In genomic region chr12:54228471-54228870, GRCh38 we compare ENCODE assay signal across 23 cellular contexts. TPM values are rescaled to one million over a fixed set of nuclear protein-coding genes. Genes with fewer than 3 reads are reported as not detected.
DNase-seq lines count a peak whose midpoint lies in the region; ATAC-seq and TF ChIP-seq lines count a peak whose summit lies in the region.
"Had no signal": no experiment of that assay in that cellular context is flagged by ENCODE, and none has a peak within 500 bp of the region (broad histone marks: within the 10 kb centered on the region; RNA-seq: fewer than 3 reads in every experiment).

No MANE protein-coding gene starts in this region.

- CTCF ChIA-PET in SK-N-SH (lab: Yijun Ruan, JAX) = interaction anchor here (0.9 to 6.7 kb wide), 9 partner anchors 9 to 243 kb away, joined by 3 to 60 read pairs (median 5); partner anchors contain the start of genes CBX5, COPZ1, HNRNPA1 and HOXC10

- H3K36me3 Mint-ChIP-seq in T-helper 17 cell (ENCODE audit: low read depth) (peaks cover 3% of the 10 kb centered on the region), mesothelial cell of epicardium (no peaks in the 10 kb centered on the region)

- TF ChIP-seq CTCF in mesothelial cell of epicardium (IDR thresholded peaks at IDR 0.05; ENCODE audit: unreplicated experiment) (no peak), SK-N-SH (IDR thresholded peaks at IDR 0.05) (no peak)

- no peak overlapping the region for H3K4me2 ChIP-seq in SK-N-SH

- no peak for DNase-seq in left ventricle myocardium superior
- DNase-seq in Right ventricle myocardium inferior (ENCODE audit: missing footprints) = no peak
- no peak for DNase-seq in T-helper 17 cell
- no peak for DNase-seq in mesothelial cell of epicardium (ENCODE audit: low spot score in 2 of 2, unreplicated experiment in 2 of 2)
- no peak for DNase-seq in NCI-H187 (lab: John Stamatoyannopoulos, UW)
- no peak for DNase-seq in T-helper 1 cell
- DNase-seq in SK-N-SH = no peak
- DNase-seq: activated CD8-positive, alpha-beta T cell treated with anti-CD3 and anti-CD28 coated beads, Interleukin-2, amount 10 ng/mL, durations not matched to agents 7 days and 5 days; activated naive CD4-positive, alpha-beta T cell treated with Interleukin-2 at 50 U/mL for 16 hours; activated T-cell treated with anti-CD3 and anti-CD28 coated beads, Interleukin-2, amount 50 U/mL, for 1 hour; CD8-positive, alpha-beta memory T cell; effector CD8-positive, alpha-beta T cell; H7; NCI-H1436; NCI-H226; NK-92 treated with Interleukin-12 subunit alpha and Interleukin-12 subunit beta, amount 100 ng/mL, for 24 hours; stimulated activated CD4-positive, alpha-beta T cell treated with anti-CD3 and anti-CD28 coated beads, Interleukin-2, amount 100 ng/mL, for 24 hours; stimulated activated naive CD8-positive, alpha-beta T cell treated with anti-CD3 and anti-CD28 coated beads, Interleukin-15, Interleukin-2, amounts not matched to agents 100 U/mL and 50 U/mL, for 24 hours; tibial artery had no signal

- POLR2A ChIA-PET in SK-N-SH (lab: Yijun Ruan, JAX) = no interaction called here

- no peak overlapping the region for H3K4me3 ChIP-seq in SK-N-SH (ENCODE audit: low read depth in 2 of 2, low read length in 1 of 2)
- H3K4me3 ChIP-seq: skin epidermis, tibial artery had no signal

- H3K4me3 Mint-ChIP-seq in T-helper 17 cell = peak overlapping the region; percentile 19
- H3K4me3 Mint-ChIP-seq in mesothelial cell of epicardium = no peak overlapping the region
- H3K4me3 Mint-ChIP-seq: activated CD8-positive, alpha-beta T cell treated with anti-CD3 and anti-CD28 coated beads, Interleukin-2, amount 10 ng/mL, durations not matched to agents 7 days and 5 days; CD8-positive, alpha-beta memory T cell; central memory CD8-positive, alpha-beta T cell had no signal

- TF ChIP-seq EP300 in SK-N-SH (IDR thresholded peaks at IDR 0.05; ENCODE audit: borderline replicate concordance in 1 of 2, low read depth in 1 of 2, low read length in 1 of 2) = no peak

- no peaks in the 10 kb centered on the region for H3K9me2 ChIP-seq in SK-N-SH

- peak overlapping the region in 1 of 2 experiments; percentile 88; a peak in 1 of 4 replicates for H3K27ac ChIP-seq in SK-N-SH (ENCODE audit: low read depth in 2 of 2, low read length in 1 of 2)

- no peaks in the 10 kb centered on the region for H3K79me2 ChIP-seq in SK-N-SH (ENCODE audit: insufficient read depth)

- peaks cover 0 to 5% of the 10 kb centered on the region in 2 experiments for H3K36me3 ChIP-seq in SK-N-SH (replicated peaks in 1 of 2; ENCODE audit: control insufficient read depth in 1 of 2, insufficient read depth in 2 of 2, low read length in 1 of 2)
- H3K36me3 ChIP-seq: tibial artery had no signal

- H3K9me3 ChIP-seq in T-helper 17 cell (ENCODE audit: control insufficient read depth, low read length, poor library complexity, severe bottlenecking) (no peaks in the 10 kb centered on the region), SK-N-SH (no peaks in the 10 kb centered on the region)
- H3K9me3 ChIP-seq: tibial artery had no signal

- 100% methylated on average over 1 of the region's 1 CpG for WGBS in SK-N-SH (ENCODE audit: low lambda C conversion rate)

- no peak overlapping the region for H3K9ac ChIP-seq in SK-N-SH

- peaks cover 2 to 17% of the 10 kb centered on the region in 2 experiments; a peak in 3 of 4 replicates for H3K4me1 ChIP-seq in SK-N-SH (ENCODE audit: control insufficient read depth in 1 of 2, insufficient read depth in 2 of 2, low read depth in 1 of 2, low read length in 1 of 2)

- no peak overlapping the region for H2AFZ ChIP-seq in SK-N-SH (ENCODE audit: low read depth)

- TF ChIP-seq RAD21 in SK-N-SH (IDR thresholded peaks at IDR 0.05; ENCODE audit: low read length) = no peak

- H3K27me3 Mint-ChIP-seq in T-helper 17 cell = no peaks in the 10 kb centered on the region
- H3K27me3 Mint-ChIP-seq in mesothelial cell of epicardium (ENCODE audit: low read depth) = no peaks in the 10 kb centered on the region
- H3K27me3 Mint-ChIP-seq: CD8-positive, alpha-beta memory T cell; central memory CD8-positive, alpha-beta T cell had no signal

- H3K27me3 ChIP-seq in SK-N-SH (ENCODE audit: insufficient read depth) = no peaks in the 10 kb centered on the region
- H3K27me3 ChIP-seq: tibial artery had no signal

- no peak overlapping the region for H3K27ac Mint-ChIP-seq in T-helper 17 cell
- H3K27ac Mint-ChIP-seq in mesothelial cell of epicardium = peak overlapping the region; percentile 37
- H3K27ac Mint-ChIP-seq: activated CD8-positive, alpha-beta T cell treated with anti-CD3 and anti-CD28 coated beads, Interleukin-2, amount 10 ng/mL, durations not matched to agents 7 days and 5 days had no signal

- H3F3A ChIP-seq in SK-N-SH (replicated peaks; ENCODE audit: insufficient read depth) = peaks cover 31% of the 10 kb centered on the region

- no peaks in the 10 kb centered on the region for H4K20me1 ChIP-seq in SK-N-SH (ENCODE audit: insufficient read depth)

- ATAC-seq in left ventricle myocardium superior (peak; percentile 45), Right ventricle myocardium inferior (no peak), T-helper 17 cell (no peak), HG03045 (IDR thresholded peaks at IDR 0.05; ENCODE audit: unreplicated experiment) (no peak)
- ATAC-seq: activated CD4-positive, CD25-positive, alpha-beta regulatory T cell treated with anti-CD3 and anti-CD28 coated beads, Interleukin-2, amount 50 U/mL, for 24 hours; activated CD8-positive, alpha-beta T cell treated with anti-CD3 and anti-CD28 coated beads, Interleukin-2, amount 10 ng/mL, durations not matched to agents 7 days and 5 days; stimulated activated naive CD8-positive, alpha-beta T cell treated with anti-CD3 and anti-CD28 coated beads, Interleukin-15, Interleukin-2, amounts not matched to agents 100 U/mL and 50 U/mL, for 24 hours had no signal

- no peaks in the 10 kb centered on the region for H3K9me3 Mint-ChIP-seq in mesothelial cell of epicardium
- H3K9me3 Mint-ChIP-seq: CD8-positive, alpha-beta memory T cell; central memory CD8-positive, alpha-beta T cell had no signal

- H3K4me1 Mint-ChIP-seq in T-helper 17 cell (peaks cover 11% of the 10 kb centered on the region), mesothelial cell of epicardium (peaks cover 21% of the 10 kb centered on the region)
- H3K4me1 Mint-ChIP-seq: CD8-positive, alpha-beta memory T cell; central memory CD8-positive, alpha-beta T cell had no signal

- intact Hi-C loops in left ventricle myocardium superior (cut with micrococcal nuclease) = no loop called here
- intact Hi-C loops in Right ventricle myocardium inferior (cut with DNase I) = no loop called here

TF ChIP-seq in SK-N-SH, 30 proteins besides CTCF, POLR2A, EP300 and RAD21:
- no peak for TF ChIP-seq GATA2 (CRISPR knock-in tag; IDR thresholded peaks at IDR 0.05)
- no peak for TF ChIP-seq NRF1 (IDR thresholded peaks at IDR 0.05; ENCODE audit: low read depth, low read length)
- no peak for TF ChIP-seq SIN3A (IDR thresholded peaks at IDR 0.05; ENCODE audit: borderline replicate concordance, low read depth, low read length)
- TF ChIP-seq TCF12 (IDR thresholded peaks at IDR 0.05) = no peak
- TF ChIP-seq FOSL2 (IDR thresholded peaks at IDR 0.05; ENCODE audit: borderline replicate concordance, low read depth) = no peak
- no peak for TF ChIP-seq CHD2 (IDR thresholded peaks at IDR 0.05; ENCODE audit: low read length, partially characterized antibody)

RNA-seq across cellular contexts. Expression of gene SMUG1, which starts 39.7 kb away (rescaled TPM):
- total RNA-seq in left ventricle myocardium superior = 17.0 TPM
- total RNA-seq in Right ventricle myocardium inferior = 17.6 TPM
- 1 to 10 TPM; 8.6 to 9.2 TPM for total RNA-seq in T-helper 17 cell
- 39.5 to 47.1 TPM (median 46.1 TPM) in 3 replicates for total RNA-seq in mesothelial cell of epicardium
- 61.3 and 78.4 TPM in 2 replicates for polyA plus RNA-seq in SK-N-SH (2012; rRNA removed)
- 42.3 and 50.3 TPM in 2 replicates for polyA plus RNA-seq in SK-N-SH (2012; cell fraction: cytosol; rRNA removed)
- polyA plus RNA-seq in SK-N-SH (2012; cell fraction: nucleus; rRNA removed) = 113 and 138 TPM in 2 replicates

RNA-seq across cellular contexts. Expression of gene CBX5, which starts 51.5 kb away (rescaled TPM):
- total RNA-seq in left ventricle myocardium superior (48.0 TPM), Right ventricle myocardium inferior (43.0 TPM), T-helper 17 cell (10 to 100 TPM; 31.1 to 34.9 TPM), mesothelial cell of epicardium (209 to 219 TPM (median 217 TPM) in 3 replicates)
- polyA plus RNA-seq in SK-N-SH (2012; rRNA removed) = 11.6 and 14.1 TPM in 2 replicates
- 15.2 and 17.9 TPM in 2 replicates for polyA plus RNA-seq in SK-N-SH (2012; cell fraction: cytosol; rRNA removed)
- polyA plus RNA-seq in SK-N-SH (2012; cell fraction: nucleus; rRNA removed) = 8.3 and 12.6 TPM in 2 replicates

RNA-seq across cellular contexts. Expression of gene HNRNPA1, which starts 52.1 kb away (rescaled TPM):
- total RNA-seq in left ventricle myocardium superior (450 TPM), Right ventricle myocardium inferior (371 TPM), T-helper 17 cell (1,000 to 10,000 TPM; 1,531 to 1,582 TPM), mesothelial cell of epicardium (2,201 to 2,231 TPM (median 2,205 TPM) in 3 replicates)
- 773 and 841 TPM in 2 replicates for polyA plus RNA-seq in SK-N-SH (2012; rRNA removed)
- polyA plus RNA-seq in SK-N-SH (2012; cell fraction: cytosol; rRNA removed) = 1,054 and 1,304 TPM in 2 replicates
- polyA plus RNA-seq in SK-N-SH (2012; cell fraction: nucleus; rRNA removed) = 350 and 539 TPM in 2 replicates
